8 cellular contexts compared by ENCODE assay signal in the genomic region with DNA sequence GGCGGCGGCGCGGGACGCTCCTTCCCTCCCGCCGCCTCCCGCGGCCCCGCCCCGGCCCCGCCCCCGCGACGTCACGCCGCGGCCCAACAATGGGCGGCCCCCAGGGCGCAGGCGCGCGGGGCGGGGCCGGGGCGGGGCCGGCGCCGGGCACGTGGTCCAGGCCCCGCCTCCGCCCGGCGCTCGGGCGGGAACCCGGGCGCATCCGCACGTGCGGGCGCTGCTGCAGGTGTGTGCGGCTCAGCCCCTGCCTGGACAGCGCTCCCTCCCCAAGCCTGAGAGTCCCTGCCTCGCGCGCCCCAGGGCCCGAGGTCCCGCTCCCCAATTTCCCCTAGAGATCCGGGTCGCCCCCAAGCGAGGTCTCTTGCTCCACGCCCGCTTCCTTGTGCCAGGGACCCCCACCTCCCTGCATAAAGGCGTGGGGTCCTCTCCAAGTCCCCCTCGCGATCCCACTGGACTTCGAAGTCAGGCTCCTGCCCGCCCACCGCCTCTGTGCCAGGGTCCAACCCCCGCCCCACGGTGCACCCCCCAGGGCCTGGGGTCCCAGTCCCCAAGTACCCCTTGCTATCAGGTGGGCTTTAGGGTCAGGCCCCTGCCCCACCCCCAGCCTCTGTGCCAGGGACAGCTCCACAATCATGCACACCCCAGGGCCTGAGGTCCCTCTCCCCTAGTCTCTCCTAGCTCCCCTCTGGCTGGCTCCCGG. TPM values are rescaled to one million over a fixed set of nuclear protein-coding genes. Genes with fewer than 3 reads are reported as not detected.
A peak's percentile ranks its signal among the peaks of the same experiment; 100 is the strongest.
DNase-seq lines count a peak whose midpoint lies in the region; ATAC-seq and TF ChIP-seq lines count a peak whose summit lies in the region.

Gene MEX3D (minus strand): TSS at position 6 of the 700 bp plus-strand sequence. CDS start 267 bp downstream, outside the sequence.

- peak within 1 kb of the TSS; percentile 97 for H3K23ac ChIP-seq in mesendoderm (ENCODE audit: low read length)

- H3K79me2 ChIP-seq in DOHH2 (ENCODE audit: control insufficient read depth, low read length), result 0 out of 2 replicates have a peak, but pooled peaks cover 5% of the 10 kb centered on the region
- H3K79me2 ChIP-seq in mesendoderm (ENCODE audit: control insufficient read depth, insufficient read depth, low read length), result peaks cover 38% of the 10 kb centered on the region

- peaks cover 10% of the 10 kb centered on the region for H3K79me1 ChIP-seq in mesendoderm (ENCODE audit: low read length)

- H3K36me3 ChIP-seq in DOHH2 (ENCODE audit: control insufficient read depth, low read length), result no peaks in the 10 kb centered on the region
- no peaks in the 10 kb centered on the region for H3K36me3 ChIP-seq in effector memory CD4-positive, alpha-beta T cell (ENCODE audit: control insufficient read depth, insufficient read depth, low read length)
- H3K36me3 ChIP-seq in mesendoderm (ENCODE audit: control insufficient read depth, insufficient read depth, low read length), result no peaks in the 10 kb centered on the region

- H3K4me3 ChIP-seq in DOHH2 (ENCODE audit: low read length) (peak within 1 kb of the TSS; percentile 56), mesendoderm (ENCODE audit: low read length) (peak within 1 kb of the TSS; percentile 95)
- peak within 1 kb of the TSS; percentile 35 for H3K4me3 ChIP-seq in effector memory CD4-positive, alpha-beta T cell (ENCODE audit: insufficient read depth, low read depth, low read length, poor library complexity, severe bottlenecking)

- H2BK15ac ChIP-seq in mesendoderm (replicated peaks; ENCODE audit: low read depth), result no peak within 1 kb of the TSS

- peak; percentile 72 for ATAC-seq in HG02678 (IDR thresholded peaks at IDR 0.05; ENCODE audit: unreplicated experiment)
- no peak for ATAC-seq in GM21515 (IDR thresholded peaks at IDR 0.05; ENCODE audit: unreplicated experiment)

- TF ChIP-seq CTCF in DOHH2 (IDR thresholded peaks at IDR 0.05; ENCODE audit: low read depth, low read length, poor library complexity, severe bottlenecking), result no peak

- H2AK5ac ChIP-seq in mesendoderm (ENCODE audit: low read length), result no peak within 1 kb of the TSS

- peak within 1 kb of the TSS; percentile 98 for H3K56ac ChIP-seq in mesendoderm (ENCODE audit: low read length)

- H3K9me2 ChIP-seq in DOHH2 (replicated peaks; ENCODE audit: control insufficient read depth, low read length), result no peaks in the 10 kb centered on the region

- H3K4me2 ChIP-seq in DOHH2 (ENCODE audit: low read length) (peak within 1 kb of the TSS; percentile 64), mesendoderm (ENCODE audit: low read length) (no peak within 1 kb of the TSS)

- H3K4me1 ChIP-seq in DOHH2 (ENCODE audit: control insufficient read depth, low read length) (peaks cover 19% of the 10 kb centered on the region), mesendoderm (ENCODE audit: control insufficient read depth, low read depth, low read length) (peaks cover 2% of the 10 kb centered on the region)
- H3K4me1 ChIP-seq in effector memory CD4-positive, alpha-beta T cell (ENCODE audit: control insufficient read depth, insufficient read depth, low read length, poor library complexity, severe bottlenecking), result peaks cover 8% of the 10 kb centered on the region

- H3K27me3 ChIP-seq in DOHH2 (ENCODE audit: control insufficient read depth, low read length) (peaks cover 10% of the 10 kb centered on the region; the same call in 1 of the 2 replicates), mesendoderm (ENCODE audit: insufficient read depth, low read length, poor library complexity) (no peaks in the 10 kb centered on the region)
- H3K27me3 ChIP-seq in effector memory CD4-positive, alpha-beta T cell (replicated peaks; ENCODE audit: control insufficient read depth, insufficient read depth, low read length, poor library complexity, severe bottlenecking), result peaks cover 6% of the 10 kb centered on the region

- H3K9ac ChIP-seq in mesendoderm (ENCODE audit: low read length), result peak within 1 kb of the TSS; percentile 99

- no peak within 1 kb of the TSS for H4K5ac ChIP-seq in mesendoderm (ENCODE audit: low read length)

- H2BK120ac ChIP-seq in mesendoderm (ENCODE audit: low read depth, low read length), result no peak within 1 kb of the TSS

- no peak within 1 kb of the TSS for H3K27ac ChIP-seq in DOHH2 (ENCODE audit: low read depth, low read length)
- no peak within 1 kb of the TSS for H3K27ac ChIP-seq in effector memory CD4-positive, alpha-beta T cell (ENCODE audit: insufficient read depth, low read length, poor library complexity, severe bottlenecking)
- peak within 1 kb of the TSS; percentile 78 for H3K27ac ChIP-seq in mesendoderm (ENCODE audit: low read depth, low read length)

- H3K9me3 ChIP-seq in DOHH2 (ENCODE audit: control insufficient read depth, insufficient read depth, low read length), result peaks cover 3% of the 10 kb centered on the region; the same call in 1 of the 2 replicates
- no peaks in the 10 kb centered on the region for H3K9me3 ChIP-seq in effector memory CD4-positive, alpha-beta T cell (ENCODE audit: control insufficient read depth, low read length)

- no CpG with 5 or more reads among the region's 63 CpGs for WGBS in mesendoderm (ENCODE audit: extremely low coverage, insufficient coverage, low lambda C conversion rate)

- DNase-seq in NCI-H748 (lab: John Stamatoyannopoulos, UW; ENCODE audit: unreplicated experiment), result peak; percentile 73
- peak; percentile 59 to 61 (median 60) for DNase-seq in activated CD8-positive, alpha-beta memory T cell treated with anti-CD3 and anti-CD28 coated beads for 48 hours (ENCODE audit: low read depth in 2 of 3, low spot score in 2 of 3)
- DNase-seq in effector memory CD4-positive, alpha-beta T cell, result peak; percentile 66 to 80 (median 77)
- DNase-seq in mesendoderm, result peak; percentile 80
- DNase-seq in stimulated activated CD8-positive, alpha-beta memory T cell treated with anti-CD3 and anti-CD28 coated beads, Interleukin-12 subunit alpha, Interleukin-12 subunit beta, amount 100 ng/mL, for 24 hours (ENCODE audit: extremely low read depth), result peak; percentile 60

- no peak within 1 kb of the TSS for H4K8ac ChIP-seq in mesendoderm (ENCODE audit: low read depth, low read length)

- H2BK5ac ChIP-seq in mesendoderm (ENCODE audit: low read length), result no peak within 1 kb of the TSS

- no peaks in the 10 kb centered on the region for H4K20me1 ChIP-seq in DOHH2 (ENCODE audit: control insufficient read depth, insufficient read depth, low read depth, low read length)

- H3K4ac ChIP-seq in mesendoderm (ENCODE audit: low read depth, low read length), result peak within 1 kb of the TSS; percentile 97

- peak within 1 kb of the TSS; percentile 98 for H3K18ac ChIP-seq in mesendoderm (ENCODE audit: low read length)

- H3F3A ChIP-seq in DOHH2 (ENCODE audit: control insufficient read depth, insufficient read depth), result peaks cover 8% of the 10 kb centered on the region

RNA-seq across cellular contexts. Expression of gene MEX3D, which starts in this region (rescaled TPM):
- 42.3 TPM for polyA plus RNA-seq in mesendoderm (2013, experiment 1 of 2)
- polyA plus RNA-seq in mesendoderm (2013, experiment 2 of 2), result 50.4 TPM

Comparison
In these comparisons a context has a peak if more than half of its experiments do, and no peak if none do; other contexts are left out.
1. H3K4me3 ChIP-seq: peak in every context shown above with its lines; median percentile 95 in mesendoderm; 56 in DOHH2; 35 in effector memory CD4-positive, alpha-beta T cell.